In the genomic region with DNA sequence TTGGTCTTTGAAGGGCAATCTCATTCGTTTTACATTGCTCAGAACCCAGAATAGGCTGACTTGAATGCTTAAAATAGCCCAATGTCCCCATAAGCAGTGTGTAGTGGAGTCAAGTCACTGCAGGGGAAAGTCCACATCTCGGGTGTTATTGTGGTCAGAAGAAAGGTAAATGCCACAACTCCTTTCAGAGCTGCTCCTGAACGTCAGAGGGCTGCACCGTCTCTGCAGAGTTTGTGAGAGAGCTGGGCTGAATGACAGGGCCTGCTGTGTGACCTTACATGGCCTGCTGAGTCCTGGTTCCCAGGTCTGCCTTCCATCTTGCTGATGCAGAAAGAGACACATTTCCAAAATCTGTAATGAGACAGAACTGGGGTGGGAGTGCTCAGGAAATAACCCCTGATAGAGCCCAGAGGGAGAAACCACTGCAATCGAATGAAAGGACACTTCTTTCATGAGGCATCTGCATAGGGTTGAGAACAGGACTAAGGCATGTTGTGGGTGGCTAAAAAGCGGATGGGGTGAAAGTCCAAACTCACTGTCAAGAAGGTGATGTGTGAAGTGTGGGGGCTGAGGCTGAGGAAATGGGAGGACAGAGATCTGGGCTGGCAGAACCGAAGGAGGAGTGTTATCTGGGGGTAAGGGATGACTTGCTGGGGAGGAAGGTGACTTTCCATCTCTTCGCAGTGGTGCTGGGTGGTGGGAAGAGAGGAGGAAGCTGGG, we compare ENCODE assay signal across 1 cellular context.
TF ChIP-seq lines count a peak whose summit lies in the region.

No MANE protein-coding gene starts in this region.

TF ChIP-seq in HEK293, 187 proteins besides CTCF, POLR2A, EP300 and RAD21 (continued from another document):
- TF ChIP-seq ZFP41 (tag by site-specific recombination; IDR thresholded peaks at IDR 0.05; ENCODE audit: borderline replicate concordance) (no peak), HOXC10 (CRISPR knock-in tag; IDR thresholded peaks at IDR 0.05) (no peak)
